ENCODE assay signal across 8 cellular contexts in genomic region chr21:29342394-29342957, GRCh38. TPM values are rescaled to one million over a fixed set of nuclear protein-coding genes. Genes with fewer than 3 reads are reported as not detected.
DNase-seq lines count a peak whose midpoint lies in the region; ATAC-seq, FAIRE-seq and TF ChIP-seq lines count a peak whose summit lies in the region.

No MANE protein-coding gene starts in this region.

- no peak overlapping the region for H3K4me3 Mint-ChIP-seq in WTC11

- H3K4me1 ChIP-seq in small intestine (ENCODE audit: control insufficient read depth in 2 of 2, insufficient read depth in 1 of 2, low read depth in 1 of 2, low read length in 1 of 2), result peaks cover under 1 to 11% of the 10 kb centered on the region in 2 donors
- H3K4me1 ChIP-seq in ovary (ENCODE audit: insufficient read depth), result peaks cover 8% of the 10 kb centered on the region

- no peaks in the 10 kb centered on the region for H3K27me3 Mint-ChIP-seq in WTC11 (ENCODE audit: low read depth)

- peak; percentile 97 for DNase-seq in EH (ENCODE audit: low read depth)
- DNase-seq in WTC11 (ENCODE audit: low spot score), result no peak
- DNase-seq in fibroblast of pulmonary artery (ENCODE audit: low read depth), result peak; percentile 96
- DNase-seq in small intestine, result no peak
- DNase-seq in NCI-H526 (lab: John Stamatoyannopoulos, UW), result no peak
- DNase-seq in ovary, result no peak

- H3K36me3 Mint-ChIP-seq in WTC11, result peaks cover 5% of the 10 kb centered on the region; the same call in 1 of the 2 replicates

- H3K27me3 ChIP-seq in small intestine (ENCODE audit: control insufficient read depth in 2 of 2, insufficient read depth in 2 of 2, low read length in 2 of 2) (no peaks in the 10 kb centered on the region), ovary (no peaks in the 10 kb centered on the region)

- FAIRE-seq in small intestine (lab: Jason Lieb, UNC), result no peak

- POLR2A ChIA-PET in WTC11 (lab: Charles Lee), result no interaction called here

- TF ChIP-seq EP300 in ovary (IDR thresholded peaks at IDR 0.05), result no peak

- ATAC-seq in HG02610 (IDR thresholded peaks at IDR 0.05; ENCODE audit: unreplicated experiment) (peak; percentile 89), WTC11 (no peak), GM21825 (IDR thresholded peaks at IDR 0.05; ENCODE audit: unreplicated experiment) (no peak)

- no peak for TF ChIP-seq POLR2A in ovary (IDR thresholded peaks at IDR 0.05)

- no peaks in the 10 kb centered on the region for H3K9me3 ChIP-seq in small intestine (ENCODE audit: control insufficient read depth, low read depth)
- H3K9me3 ChIP-seq in ovary, result no peaks in the 10 kb centered on the region

- no peaks in the 10 kb centered on the region for H3K9me3 Mint-ChIP-seq in WTC11

- H3K36me3 ChIP-seq in small intestine (ENCODE audit: control insufficient read depth in 2 of 2, insufficient read depth in 2 of 2, low read length in 2 of 2), result peaks cover 2 to 4% of the 10 kb centered on the region in 2 donors
- H3K36me3 ChIP-seq in ovary, result no peaks in the 10 kb centered on the region

- no peak for TF ChIP-seq CTCF in WTC11 (IDR thresholded peaks at IDR 0.05)
- TF ChIP-seq CTCF in fibroblast of pulmonary artery (IDR thresholded peaks at IDR 0.05; ENCODE audit: low read length, missing control alignments), result peak; percentile 15
- no peak for TF ChIP-seq CTCF in ovary (IDR thresholded peaks at IDR 0.05)

- CTCF ChIA-PET in WTC11 (lab: Charles Lee), result interaction anchor here (1.2 kb wide), 1 partner anchor 34 kb away, joined by 3 read pairs; no protein-coding TSS in a partner anchor

- peak overlapping the region; percentile 46; the same call in 1 of the 2 replicates for H3K27ac Mint-ChIP-seq in WTC11

- H3K4me1 Mint-ChIP-seq in WTC11, result peaks cover 4% of the 10 kb centered on the region

- 53 to 81% (median 74%) methylated on average over 9 of the region's 9 CpGs for WGBS in small intestine, 3 donors
- 68 to 72% (median 70%) methylated on average over 9 of the region's 9 CpGs for WGBS in ovary, 3 donors

- H3K27ac ChIP-seq in small intestine (ENCODE audit: low read depth in 1 of 2, low read length in 1 of 2), result peak overlapping the region; percentile 39 to 44
- H3K27ac ChIP-seq in ovary, result no peak overlapping the region

- H3K4me3 ChIP-seq in fibroblast of pulmonary artery (replicated peaks; ENCODE audit: low read depth, low read length) (peak overlapping the region; percentile 40), small intestine (ENCODE audit: low read depth in 1 of 2, low read length in 2 of 2) (no peak overlapping the region), ovary (no peak overlapping the region)

- intact Hi-C loops in ovary (cut with DNase I), result loop anchor here in 1 of 4 donors (10.0 kb wide), 1 partner anchor 48 kb away; the partner anchor contains the start of gene BACH1

TF ChIP-seq in WTC11, 78 proteins besides CTCF, POLR2A, EP300 and RAD21:
- TF ChIP-seq ATF6 (CRISPR knock-in tag; IDR thresholded peaks at IDR 0.05) (no peak), CBFB (CRISPR knock-in tag; IDR thresholded peaks at IDR 0.05; ENCODE audit: low read depth) (no peak), IRF2 (CRISPR knock-in tag; IDR thresholded peaks at IDR 0.05; ENCODE audit: borderline replicate concordance, low read depth) (no peak), SMAD4 (CRISPR knock-in tag; IDR thresholded peaks at IDR 0.05) (no peak), ATF2 (CRISPR knock-in tag; IDR thresholded peaks at IDR 0.05; ENCODE audit: borderline replicate concordance, low read depth) (no peak), NR2C2 (CRISPR knock-in tag; IDR thresholded peaks at IDR 0.05) (no peak), SP1 (CRISPR knock-in tag; conservative IDR thresholded peaks at IDR 0.05) (no peak), ZMAT4 (CRISPR knock-in tag; IDR thresholded peaks at IDR 0.05) (no peak), HMGA2 (CRISPR knock-in tag; IDR thresholded peaks at IDR 0.05) (no peak), CREB1 (CRISPR knock-in tag; IDR thresholded peaks at IDR 0.05) (no peak), FOXP1 (CRISPR knock-in tag; IDR thresholded peaks at IDR 0.05; ENCODE audit: borderline replicate concordance) (no peak), GABPB1 (CRISPR knock-in tag; IDR thresholded peaks at IDR 0.05) (no peak), ZNF232 (CRISPR knock-in tag; IDR thresholded peaks at IDR 0.05) (no peak), CREM (CRISPR knock-in tag; IDR thresholded peaks at IDR 0.05) (no peak), GRHL2 (CRISPR knock-in tag; IDR thresholded peaks at IDR 0.05; ENCODE audit: insufficient replicate concordance, severe bottlenecking) (no peak), ZNF512 (CRISPR knock-in tag; IDR thresholded peaks at IDR 0.05; ENCODE audit: borderline replicate concordance) (no peak), NFE2L1 (CRISPR knock-in tag; IDR thresholded peaks at IDR 0.05) (no peak), ZNF425 (CRISPR knock-in tag; conservative IDR thresholded peaks at IDR 0.05) (no peak)
TF ChIP-seq in WTC11: peak in this region for 0.

RNA-seq across cellular contexts. Expression of gene BACH1, which starts 43.8 kb away (rescaled TPM):
- total RNA-seq in WTC11 (2021) (46.2 to 48.7 TPM (median 47.8 TPM) in 3 replicates), ovary (10 to 100 TPM; 32.2 to 77.0 (median 55.1) TPM)
- polyA plus RNA-seq in small intestine (10 to 100 TPM in 1 of 3 donors, 1 to 10 TPM in 2; 6.5 to 10.5 (median 7.8) TPM), ovary (10 to 100 TPM; 11.4 to 12.1 TPM)

Comparison
In these comparisons a context has a peak if more than half of its experiments do, and no peak if none do; other contexts are left out.
1. DNase-seq: peak in EH (single experiment) and fibroblast of pulmonary artery (single experiment); none in WTC11 (single experiment), small intestine (single experiment), NCI-H526 (0 of 2) and ovary (0 of 5).
2. H3K27ac ChIP-seq: peak in small intestine (2 of 2); none in ovary (0 of 2).